ENCODE assay signal across 8 cellular contexts in the genomic region with DNA sequence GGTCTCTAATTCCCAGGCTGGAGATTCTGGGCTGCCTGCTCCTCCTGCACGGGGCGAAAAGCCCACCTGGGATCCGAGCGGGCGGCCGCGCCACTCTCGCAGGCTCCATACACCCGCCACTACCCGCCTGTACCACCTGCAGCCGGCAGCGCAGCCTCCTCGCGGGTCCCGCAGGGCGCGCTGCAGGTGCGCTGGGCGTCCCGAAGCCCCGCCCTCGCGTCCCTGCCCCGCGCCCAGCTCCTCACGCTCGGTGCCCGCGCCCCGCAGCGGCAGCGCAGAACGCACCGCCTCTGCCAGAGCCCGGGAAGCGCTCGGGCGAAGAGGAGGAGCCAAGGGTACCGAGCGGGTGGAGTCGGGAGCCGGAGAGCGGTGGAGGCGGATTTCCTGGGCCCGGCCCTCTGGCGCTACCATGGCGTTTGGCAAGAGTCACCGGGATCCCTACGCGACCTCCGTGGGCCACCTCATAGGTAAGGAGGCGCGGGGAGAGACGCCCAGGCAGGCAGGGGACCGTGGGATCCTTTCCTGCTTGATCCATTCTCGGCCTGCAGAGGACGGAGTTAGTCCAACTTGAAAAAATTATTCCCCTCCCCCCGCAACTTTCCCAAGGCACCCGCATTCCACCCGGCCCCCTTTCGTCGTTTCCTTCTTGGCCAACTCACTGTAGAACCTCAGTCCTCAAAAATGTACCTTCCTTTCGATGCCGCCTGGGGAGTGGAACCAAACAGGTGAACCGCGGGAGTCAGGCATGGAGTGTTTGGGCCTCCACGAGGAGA. TPM values are rescaled to one million over a fixed set of nuclear protein-coding genes. Genes with fewer than 3 reads are reported as not detected.
DNase-seq lines count a peak whose midpoint lies in the region; ATAC-seq and TF ChIP-seq lines count a peak whose summit lies in the region.

A gene with protein sequence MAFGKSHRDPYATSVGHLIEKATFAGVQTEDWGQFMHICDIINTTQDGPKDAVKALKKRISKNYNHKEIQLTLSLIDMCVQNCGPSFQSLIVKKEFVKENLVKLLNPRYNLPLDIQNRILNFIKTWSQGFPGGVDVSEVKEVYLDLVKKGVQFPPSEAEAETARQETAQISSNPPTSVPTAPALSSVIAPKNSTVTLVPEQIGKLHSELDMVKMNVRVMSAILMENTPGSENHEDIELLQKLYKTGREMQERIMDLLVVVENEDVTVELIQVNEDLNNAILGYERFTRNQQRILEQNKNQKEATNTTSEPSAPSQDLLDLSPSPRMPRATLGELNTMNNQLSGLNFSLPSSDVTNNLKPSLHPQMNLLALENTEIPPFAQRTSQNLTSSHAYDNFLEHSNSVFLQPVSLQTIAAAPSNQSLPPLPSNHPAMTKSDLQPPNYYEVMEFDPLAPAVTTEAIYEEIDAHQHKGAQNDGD (plus strand): TSS at position 396 of the 773 bp plus-strand sequence. CDS start 14 bp downstream, at position 410.

- H3F3A ChIP-seq in MM.1S (ENCODE audit: insufficient read depth, low read length) = peaks cover 5% of the 10 kb centered on the region; the same call in 1 of the 2 replicates

- H2AFZ ChIP-seq in MM.1S (ENCODE audit: low read length) (peak within 1 kb of the TSS; percentile 74), OCI-LY7 (ENCODE audit: low read length) (no peak within 1 kb of the TSS)

- no peaks in the 10 kb centered on the region for H3K27me3 ChIP-seq in MM.1S (replicated peaks; ENCODE audit: insufficient read depth, low read length)
- no peaks in the 10 kb centered on the region for H3K27me3 ChIP-seq in colonic mucosa

- H4K20me1 ChIP-seq in MM.1S (ENCODE audit: insufficient read depth, low read length) (no peaks in the 10 kb centered on the region), OCI-LY7 (ENCODE audit: insufficient read depth, low read length) (no peaks in the 10 kb centered on the region)

- no TSS peak for BruUV-seq in OCI-LY7 (replicated peaks; lab: Mats Ljungman, UMichigan)

- H3K79me2 ChIP-seq in MM.1S (ENCODE audit: low read length) (no peaks in the 10 kb centered on the region), OCI-LY7 (ENCODE audit: insufficient read depth, low read depth, low read length) (no peaks in the 10 kb centered on the region)

- DNase-seq in GM10266 (ENCODE audit: extremely low spot score) = peak; percentile 30
- DNase-seq in HCEC 1CT = peak; percentile 67
- DNase-seq in MM.1S = peak; percentile 76
- peak; percentile 44 for DNase-seq in SKM-1 (lab: John Stamatoyannopoulos, UW; ENCODE audit: unreplicated experiment)
- DNase-seq in colonic mucosa = peak; percentile 87
- peak; percentile 86 to 87 for DNase-seq in left colon
- DNase-seq in stimulated activated CD4-positive, alpha-beta T cell treated with anti-CD3 and anti-CD28 coated beads, Interleukin-4, amount 100 ng/mL, for 1 hour = peak; percentile 21
- no peak for DNase-seq in OCI-LY7 (ENCODE audit: low spot score)

- ATAC-seq in left colon = peak; percentile 97

- no peaks in the 10 kb centered on the region for H3K4me1 ChIP-seq in MM.1S (ENCODE audit: low read length)
- no peaks in the 10 kb centered on the region for H3K4me1 ChIP-seq in colonic mucosa
- H3K4me1 ChIP-seq in OCI-LY7 (ENCODE audit: insufficient read depth, low read length, poor library complexity, severe bottlenecking) = no peaks in the 10 kb centered on the region

- H3K36me3 ChIP-seq in MM.1S (replicated peaks; ENCODE audit: insufficient read depth, low read length) (no peaks in the 10 kb centered on the region), colonic mucosa (no peaks in the 10 kb centered on the region), OCI-LY7 (ENCODE audit: insufficient read depth, low read length) (no peaks in the 10 kb centered on the region)

- CTCF ChIA-PET in OCI-LY7 (lab: Charles Lee; ENCODE audit: unreplicated experiment) = no interaction called here

- TF ChIP-seq CTCF in GM10266 (IDR thresholded peaks at IDR 0.05; ENCODE audit: control insufficient read depth, insufficient read depth, low read depth, missing control alignments) (peak; percentile 25), MM.1S (IDR thresholded peaks at IDR 0.05; ENCODE audit: low read length) (peak; percentile 25), colonic mucosa (IDR thresholded peaks at IDR 0.05) (peak; percentile 20), OCI-LY7 (conservative IDR thresholded peaks at IDR 0.05; ENCODE audit: low read length) (no peak)

- peak within 1 kb of the TSS; percentile 73 for H3K4me3 ChIP-seq in MM.1S (ENCODE audit: low read length)
- H3K4me3 ChIP-seq in colonic mucosa = peak within 1 kb of the TSS; percentile 45
- no peak within 1 kb of the TSS for H3K4me3 ChIP-seq in OCI-LY7 (ENCODE audit: low read depth, low read length, poor library complexity, severe bottlenecking)

- peak within 1 kb of the TSS; percentile 48 for H3K9ac ChIP-seq in MM.1S (ENCODE audit: low read length)
- H3K9ac ChIP-seq in colonic mucosa (ENCODE audit: low read depth in 2 of 2, low read length in 2 of 2) = peak within 1 kb of the TSS; percentile 65 to 89

- no peaks in the 10 kb centered on the region for H3K9me3 ChIP-seq in MM.1S (replicated peaks; ENCODE audit: insufficient read depth, low read length)
- H3K9me3 ChIP-seq in colonic mucosa = no peaks in the 10 kb centered on the region
- H3K9me3 ChIP-seq in OCI-LY7 (ENCODE audit: low read length) = no peaks in the 10 kb centered on the region

- H3K27ac ChIP-seq in MM.1S (ENCODE audit: low read length) (no peak within 1 kb of the TSS), colonic mucosa (peak within 1 kb of the TSS; percentile 56), OCI-LY7 (ENCODE audit: low read depth, low read length, poor library complexity, severe bottlenecking) (no peak within 1 kb of the TSS)

- peak within 1 kb of the TSS; percentile 97 for H3K4me2 ChIP-seq in MM.1S (ENCODE audit: low read depth, low read length)
- H3K4me2 ChIP-seq in OCI-LY7 (ENCODE audit: low read length) = no peak within 1 kb of the TSS

- POLR2A ChIA-PET in OCI-LY7 (lab: Charles Lee) = no interaction called here

- intact Hi-C loops in colonic mucosa (cut with DNase I) (no loop called here), left colon (cut with DNase I, micrococcal nuclease) (no loop called here), OCI-LY7 (cut with micrococcal nuclease; ENCODE audit: unreplicated experiment) (no loop called here)

- H3K9me2 ChIP-seq in MM.1S (replicated peaks; ENCODE audit: insufficient read depth, low read length) (no peaks in the 10 kb centered on the region), OCI-LY7 (ENCODE audit: insufficient read depth, low read length) (no peaks in the 10 kb centered on the region)

RNA-seq across cellular contexts. Expression of the gene that starts here (rescaled TPM):
- total RNA-seq in colonic mucosa (10 to 100 TPM; 56.7 to 67.3 TPM), left colon (10 to 100 TPM; 64.0 to 69.1 TPM), OCI-LY7 (2022) (not detected in 2 replicates)
- total RNA-seq in OCI-LY7 (2014; rRNA removed; shearing (Covaris generic)) = not detected in 2 replicates

Comparison
In these comparisons a context has a peak if more than half of its experiments do, and no peak if none do; other contexts are left out.
1. RNA of the gene that starts here (total RNA-seq): 64.0 to 69.1 TPM in left colon and 56.7 to 67.3 TPM in colonic mucosa; not detected in OCI-LY7; every median in the first group is over 10 times any median in the second.